31 cellular contexts compared by ENCODE assay signal in the genomic region with DNA sequence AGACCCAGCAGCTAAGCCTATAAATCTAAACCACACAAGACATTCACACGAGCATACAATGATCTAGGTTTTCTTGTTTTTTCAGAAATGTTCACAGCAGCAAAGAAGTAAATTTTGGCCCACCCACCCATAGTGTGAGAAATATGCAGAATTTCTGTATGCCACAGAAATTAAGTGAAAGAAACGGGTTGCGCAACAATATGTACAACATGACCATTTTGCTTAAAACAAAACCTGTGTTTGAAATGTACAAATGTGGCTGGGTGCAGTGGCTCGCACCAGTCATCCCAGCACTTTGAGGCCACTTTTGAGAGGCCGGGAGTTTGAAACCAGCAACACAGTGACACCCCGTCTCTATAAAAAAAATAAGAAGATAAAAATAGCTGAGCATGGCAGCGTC. TPM values are rescaled to one million over a fixed set of nuclear protein-coding genes. Genes with fewer than 3 reads are reported as not detected.
"Had no signal": no experiment of that assay in that cellular context is flagged by ENCODE, and none has a peak within 500 bp of the region (broad histone marks: within the 10 kb centered on the region; RNA-seq: fewer than 3 reads in every experiment).

No MANE protein-coding gene starts in this region.

- DNase-seq: activated B cell treated with CpG ODN at 0.5 μM for 24 hours; activated CD8-positive, alpha-beta memory T cell treated with anti-CD3 and anti-CD28 coated beads, Interleukin-2, amount 10 ng/mL, durations not matched to agents 7 days and 5 days; activated CD8-positive, alpha-beta T cell treated with anti-CD3 and anti-CD28 coated beads, Interleukin-2, amount 10 ng/mL, durations not matched to agents 7 days and 5 days; activated effector memory CD4-positive, alpha-beta T cell treated with Interleukin-2 at 50 U/mL for 16 hours; activated naive CD4-positive, alpha-beta T cell treated with Interleukin-2 at 50 U/mL for 16 hours; anterior cingulate cortex; cerebellar nuclear complex; colonic mucosa; dorsolateral prefrontal cortex; effector memory CD4-positive, alpha-beta T cell; head of caudate nucleus; hippocampal formation; left cardiac atrium; left ventricle myocardium superior; mammary epithelial cell; naive B cell; occipital lobe; stimulated activated CD4-positive, alpha-beta T cell treated with anti-CD3 and anti-CD28 coated beads, Interleukin-15, amount 100 ng/mL, for 24 hours; stimulated activated CD4-positive, alpha-beta T cell treated with anti-CD3 and anti-CD28 coated beads, Interleukin-2, amount 100 ng/mL, for 24 hours; stimulated activated naive B cell treated with anti-CD40 and anti-IgM and Interleukin-4, amounts not matched to agents 10 μg/mL and 1 μg/mL and 100 μg/mL, for 72 hours; stomach; T-helper 2 cell; thyroid gland had no signal

- H3K9ac ChIP-seq: parathyroid adenoma had no signal

- H3K9me3 ChIP-seq: colonic mucosa, gastroesophageal sphincter, right atrium auricular region, stomach, thyroid gland had no signal

- H3K4me1 Mint-ChIP-seq: activated B cell treated with CpG ODN at 0.5 μM for 24 hours; activated CD8-positive, alpha-beta memory T cell treated with anti-CD3 and anti-CD28 coated beads, Interleukin-2, amount 10 ng/mL, durations not matched to agents 7 days and 5 days; naive B cell; stimulated activated naive B cell treated with anti-CD40 and anti-IgM and Interleukin-4, amounts not matched to agents 10 μg/mL and 1 μg/mL and 100 μg/mL, for 72 hours had no signal

- FAIRE-seq: bronchial epithelial cell, endothelial cell of umbilical vein, keratinocyte had no signal

- H3K4me3 ChIP-seq: colonic mucosa, dorsolateral prefrontal cortex, gastroesophageal sphincter, right atrium auricular region, stomach, thyroid gland had no signal

- H3K27me3 ChIP-seq: colonic mucosa, right atrium auricular region, thyroid gland had no signal

- H3K36me3 ChIP-seq: colonic mucosa, gastroesophageal sphincter, right atrium auricular region, stomach, thyroid gland had no signal

- H3K36me3 Mint-ChIP-seq: activated CD8-positive, alpha-beta memory T cell treated with anti-CD3 and anti-CD28 coated beads, Interleukin-2, amount 10 ng/mL, durations not matched to agents 7 days and 5 days; activated naive CD8-positive, alpha-beta T cell; naive B cell; stimulated activated naive B cell treated with anti-CD40 and anti-IgM and Interleukin-4, amounts not matched to agents 10 μg/mL and 1 μg/mL and 100 μg/mL, for 72 hours had no signal

- H3K27ac Mint-ChIP-seq: activated B cell treated with CpG ODN at 0.5 μM for 24 hours; activated CD8-positive, alpha-beta memory T cell treated with anti-CD3 and anti-CD28 coated beads, Interleukin-2, amount 10 ng/mL, durations not matched to agents 7 days and 5 days; activated CD8-positive, alpha-beta T cell treated with anti-CD3 and anti-CD28 coated beads, Interleukin-2, amount 10 ng/mL, durations not matched to agents 7 days and 5 days; activated naive CD8-positive, alpha-beta T cell; mesothelial cell of epicardium; naive B cell; stimulated activated naive B cell treated with anti-CD40 and anti-IgM and Interleukin-4, amounts not matched to agents 10 μg/mL and 1 μg/mL and 100 μg/mL, for 72 hours had no signal

- ATAC-seq: activated CD8-positive, alpha-beta memory T cell treated with anti-CD3 and anti-CD28 coated beads, Interleukin-2, amount 10 ng/mL, durations not matched to agents 7 days and 5 days; activated CD8-positive, alpha-beta T cell treated with anti-CD3 and anti-CD28 coated beads, Interleukin-2, amount 10 ng/mL, durations not matched to agents 7 days and 5 days; gastroesophageal sphincter; left cardiac atrium; left ventricle myocardium superior; stimulated activated naive B cell treated with anti-CD40 and anti-IgM and Interleukin-4, amounts not matched to agents 10 μg/mL and 1 μg/mL and 100 μg/mL, for 72 hours had no signal

- H3K4me3 Mint-ChIP-seq: activated B cell treated with CpG ODN at 0.5 μM for 24 hours; activated CD8-positive, alpha-beta memory T cell treated with anti-CD3 and anti-CD28 coated beads, Interleukin-2, amount 10 ng/mL, durations not matched to agents 7 days and 5 days; activated CD8-positive, alpha-beta T cell treated with anti-CD3 and anti-CD28 coated beads, Interleukin-2, amount 10 ng/mL, durations not matched to agents 7 days and 5 days; activated naive CD8-positive, alpha-beta T cell; mesothelial cell of epicardium; stimulated activated naive B cell treated with anti-CD40 and anti-IgM and Interleukin-4, amounts not matched to agents 10 μg/mL and 1 μg/mL and 100 μg/mL, for 72 hours had no signal

- H3K9me3 Mint-ChIP-seq: activated B cell treated with CpG ODN at 0.5 μM for 24 hours; mesothelial cell of epicardium; stimulated activated naive B cell treated with anti-CD40 and anti-IgM and Interleukin-4, amounts not matched to agents 10 μg/mL and 1 μg/mL and 100 μg/mL, for 72 hours had no signal

- H2AFZ ChIP-seq: parathyroid adenoma had no signal

- H3K27ac ChIP-seq: colonic mucosa, dorsolateral prefrontal cortex, gastroesophageal sphincter, parathyroid adenoma, right atrium auricular region, stomach, thyroid gland had no signal

- H3K79me2 ChIP-seq: parathyroid adenoma had no signal

- H3K4me1 ChIP-seq: colonic mucosa, gastroesophageal sphincter, parathyroid adenoma, right atrium auricular region, stomach had no signal

RNA-seq across cellular contexts. Expression of gene SALL4, which starts 9.4 kb away (rescaled TPM):
- total RNA-seq: activated B cell treated with CpG ODN at 0.5 μM for 24 hours; activated CD8-positive, alpha-beta T cell treated with anti-CD3 and anti-CD28 coated beads, Interleukin-2, amount 10 ng/mL, durations not matched to agents 7 days and 5 days; gastroesophageal sphincter; left ventricle myocardium superior; right atrium auricular region had no signal
- polyA plus RNA-seq: mammary epithelial cell had no signal
